ENCODE assay signal across 8 cellular contexts in genomic region chr1:31154000-31154631, GRCh38.
DNase-seq lines count a peak whose midpoint lies in the region; ATAC-seq and TF ChIP-seq lines count a peak whose summit lies in the region.

No MANE protein-coding gene starts in this region.

- intact Hi-C loops in CD14-positive monocyte (cut with micrococcal nuclease): no loop called here

- H3K4me3 Mint-ChIP-seq in CD14-positive monocyte (peak overlapping the region; percentile 72 to 74), neural crest cell (peak overlapping the region; percentile 84)

- no peaks in the 10 kb centered on the region for H3K36me3 ChIP-seq in endocrine pancreas (ENCODE audit: control insufficient read depth, insufficient read depth, low read length)

- no peak for ATAC-seq in GM18511 (IDR thresholded peaks at IDR 0.05; ENCODE audit: unreplicated experiment)

- TF ChIP-seq CTCF in CD14-positive monocyte (IDR thresholded peaks at IDR 0.05) (no peak), NB4 (IDR thresholded peaks at IDR 0.05; ENCODE audit: low read depth, low read length) (no peak), neural crest cell (conservative IDR thresholded peaks at IDR 0.05) (no peak)

- no peaks in the 10 kb centered on the region for H3K9me3 ChIP-seq in endocrine pancreas (ENCODE audit: control insufficient read depth, low read length)

- peaks cover 12% of the 10 kb centered on the region for H3K4me1 Mint-ChIP-seq in CD14-positive monocyte
- peaks cover 25% of the 10 kb centered on the region for H3K4me1 Mint-ChIP-seq in neural crest cell

- H3K36me3 Mint-ChIP-seq in CD14-positive monocyte (no peaks in the 10 kb centered on the region), neural crest cell (ENCODE audit: low read depth) (peaks cover 5% of the 10 kb centered on the region)

- peak overlapping the region; percentile 61 for H3K9ac ChIP-seq in endocrine pancreas (ENCODE audit: control insufficient read depth, insufficient read depth, low read length)

- TF ChIP-seq POLR2A in NB4 (IDR thresholded peaks at IDR 0.05; ENCODE audit: extremely low read depth, insufficient read length): no peak

- H3K27me3 Mint-ChIP-seq in CD14-positive monocyte (ENCODE audit: low read depth in 3 of 3) (peaks cover 0 to 2% (median 0%) of the 10 kb centered on the region in 3 donors), neural crest cell (ENCODE audit: low read depth) (no peaks in the 10 kb centered on the region)

- H3K4me3 ChIP-seq in NB4 (ENCODE audit: low read depth, low read length): peak overlapping the region; percentile 43
- peak overlapping the region; percentile 78 for H3K4me3 ChIP-seq in endocrine pancreas (ENCODE audit: control insufficient read depth, insufficient read depth, low read length)

- H3K9me3 Mint-ChIP-seq in CD14-positive monocyte (peaks cover 0 to 2% (median 0%) of the 10 kb centered on the region in 7 donors), neural crest cell (peaks cover 4% of the 10 kb centered on the region)

- no peaks in the 10 kb centered on the region for H3K4me1 ChIP-seq in endocrine pancreas (ENCODE audit: control insufficient read depth, insufficient read depth, low read length)

- no peaks in the 10 kb centered on the region for H3K27me3 ChIP-seq in endocrine pancreas (ENCODE audit: control insufficient read depth, insufficient read depth, low read length)

- peak overlapping the region in 1 of 7 donors; percentile 37 for H3K27ac Mint-ChIP-seq in CD14-positive monocyte
- peak overlapping the region; percentile 93 for H3K27ac Mint-ChIP-seq in neural crest cell (ENCODE audit: unreplicated experiment)

- DNase-seq in CD14-positive monocyte (ENCODE audit: low spot score): no peak
- no peak for DNase-seq in NB4 (ENCODE audit: low read depth)
- no peak for DNase-seq in neural crest cell (ENCODE audit: low read depth, low spot score)
- no peak for DNase-seq in SW 1271 (lab: John Stamatoyannopoulos, UW)
- no peak for DNase-seq in DMS 273 (lab: John Stamatoyannopoulos, UW; ENCODE audit: unreplicated experiment)
- DNase-seq in NCI-H226: no peak
